2 cellular contexts compared by ENCODE assay signal in the genomic region with DNA sequence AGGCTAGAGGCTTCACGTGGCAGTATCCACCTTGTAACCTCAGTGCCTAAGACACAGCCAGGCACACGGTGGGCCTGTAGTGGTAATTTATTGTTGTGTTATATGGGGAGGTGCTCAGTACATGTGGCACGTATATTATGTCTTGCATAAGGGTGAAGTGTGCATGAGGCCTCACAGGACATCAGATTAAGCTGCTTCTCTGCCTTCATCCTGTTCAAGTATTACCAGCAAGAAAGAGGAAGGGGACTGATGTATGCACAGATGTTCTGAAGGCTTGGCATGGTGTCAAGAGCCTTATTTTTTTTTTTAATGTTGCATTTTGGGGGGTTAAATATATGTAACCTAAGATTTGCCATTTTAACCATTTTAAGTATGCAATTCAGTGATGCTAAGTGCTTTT.
TF ChIP-seq lines count a peak whose summit lies in the region.

No MANE protein-coding gene starts in this region.

TF ChIP-seq in IMR-90, 13 proteins besides CTCF, POLR2A, EP300 and RAD21:
- TF ChIP-seq FOS (IDR thresholded peaks at IDR 0.05; ENCODE audit: low read depth, low read length), result no peak
TF ChIP-seq in IMR-90: peak in this region for 0.

TF ChIP-seq in WTC11, 78 proteins besides CTCF, POLR2A, EP300 and RAD21:
- no peak for TF ChIP-seq MXD4 (CRISPR knock-in tag; IDR thresholded peaks at IDR 0.05; ENCODE audit: borderline replicate concordance)
- TF ChIP-seq, protein P1, sequence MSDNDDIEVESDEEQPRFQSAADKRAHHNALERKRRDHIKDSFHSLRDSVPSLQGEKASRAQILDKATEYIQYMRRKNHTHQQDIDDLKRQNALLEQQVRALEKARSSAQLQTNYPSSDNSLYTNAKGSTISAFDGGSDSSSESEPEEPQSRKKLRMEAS (CRISPR knock-in tag; IDR thresholded peaks at IDR 0.05), result no peak
- TF ChIP-seq IRF2 (CRISPR knock-in tag; IDR thresholded peaks at IDR 0.05; ENCODE audit: borderline replicate concordance, low read depth), result no peak
- TF ChIP-seq, protein P2, sequence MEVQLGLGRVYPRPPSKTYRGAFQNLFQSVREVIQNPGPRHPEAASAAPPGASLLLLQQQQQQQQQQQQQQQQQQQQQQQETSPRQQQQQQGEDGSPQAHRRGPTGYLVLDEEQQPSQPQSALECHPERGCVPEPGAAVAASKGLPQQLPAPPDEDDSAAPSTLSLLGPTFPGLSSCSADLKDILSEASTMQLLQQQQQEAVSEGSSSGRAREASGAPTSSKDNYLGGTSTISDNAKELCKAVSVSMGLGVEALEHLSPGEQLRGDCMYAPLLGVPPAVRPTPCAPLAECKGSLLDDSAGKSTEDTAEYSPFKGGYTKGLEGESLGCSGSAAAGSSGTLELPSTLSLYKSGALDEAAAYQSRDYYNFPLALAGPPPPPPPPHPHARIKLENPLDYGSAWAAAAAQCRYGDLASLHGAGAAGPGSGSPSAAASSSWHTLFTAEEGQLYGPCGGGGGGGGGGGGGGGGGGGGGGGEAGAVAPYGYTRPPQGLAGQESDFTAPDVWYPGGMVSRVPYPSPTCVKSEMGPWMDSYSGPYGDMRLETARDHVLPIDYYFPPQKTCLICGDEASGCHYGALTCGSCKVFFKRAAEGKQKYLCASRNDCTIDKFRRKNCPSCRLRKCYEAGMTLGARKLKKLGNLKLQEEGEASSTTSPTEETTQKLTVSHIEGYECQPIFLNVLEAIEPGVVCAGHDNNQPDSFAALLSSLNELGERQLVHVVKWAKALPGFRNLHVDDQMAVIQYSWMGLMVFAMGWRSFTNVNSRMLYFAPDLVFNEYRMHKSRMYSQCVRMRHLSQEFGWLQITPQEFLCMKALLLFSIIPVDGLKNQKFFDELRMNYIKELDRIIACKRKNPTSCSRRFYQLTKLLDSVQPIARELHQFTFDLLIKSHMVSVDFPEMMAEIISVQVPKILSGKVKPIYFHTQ (CRISPR knock-in tag; IDR thresholded peaks at IDR 0.05), result no peak
- TF ChIP-seq, protein P3, sequence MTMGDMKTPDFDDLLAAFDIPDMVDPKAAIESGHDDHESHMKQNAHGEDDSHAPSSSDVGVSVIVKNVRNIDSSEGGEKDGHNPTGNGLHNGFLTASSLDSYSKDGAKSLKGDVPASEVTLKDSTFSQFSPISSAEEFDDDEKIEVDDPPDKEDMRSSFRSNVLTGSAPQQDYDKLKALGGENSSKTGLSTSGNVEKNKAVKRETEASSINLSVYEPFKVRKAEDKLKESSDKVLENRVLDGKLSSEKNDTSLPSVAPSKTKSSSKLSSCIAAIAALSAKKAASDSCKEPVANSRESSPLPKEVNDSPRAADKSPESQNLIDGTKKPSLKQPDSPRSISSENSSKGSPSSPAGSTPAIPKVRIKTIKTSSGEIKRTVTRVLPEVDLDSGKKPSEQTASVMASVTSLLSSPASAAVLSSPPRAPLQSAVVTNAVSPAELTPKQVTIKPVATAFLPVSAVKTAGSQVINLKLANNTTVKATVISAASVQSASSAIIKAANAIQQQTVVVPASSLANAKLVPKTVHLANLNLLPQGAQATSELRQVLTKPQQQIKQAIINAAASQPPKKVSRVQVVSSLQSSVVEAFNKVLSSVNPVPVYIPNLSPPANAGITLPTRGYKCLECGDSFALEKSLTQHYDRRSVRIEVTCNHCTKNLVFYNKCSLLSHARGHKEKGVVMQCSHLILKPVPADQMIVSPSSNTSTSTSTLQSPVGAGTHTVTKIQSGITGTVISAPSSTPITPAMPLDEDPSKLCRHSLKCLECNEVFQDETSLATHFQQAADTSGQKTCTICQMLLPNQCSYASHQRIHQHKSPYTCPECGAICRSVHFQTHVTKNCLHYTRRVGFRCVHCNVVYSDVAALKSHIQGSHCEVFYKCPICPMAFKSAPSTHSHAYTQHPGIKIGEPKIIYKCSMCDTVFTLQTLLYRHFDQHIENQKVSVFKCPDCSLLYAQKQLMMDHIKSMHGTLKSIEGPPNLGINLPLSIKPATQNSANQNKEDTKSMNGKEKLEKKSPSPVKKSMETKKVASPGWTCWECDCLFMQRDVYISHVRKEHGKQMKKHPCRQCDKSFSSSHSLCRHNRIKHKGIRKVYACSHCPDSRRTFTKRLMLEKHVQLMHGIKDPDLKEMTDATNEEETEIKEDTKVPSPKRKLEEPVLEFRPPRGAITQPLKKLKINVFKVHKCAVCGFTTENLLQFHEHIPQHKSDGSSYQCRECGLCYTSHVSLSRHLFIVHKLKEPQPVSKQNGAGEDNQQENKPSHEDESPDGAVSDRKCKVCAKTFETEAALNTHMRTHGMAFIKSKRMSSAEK (CRISPR knock-in tag; IDR thresholded peaks at IDR 0.05; ENCODE audit: borderline replicate concordance), result no peak
- TF ChIP-seq, protein P4, sequence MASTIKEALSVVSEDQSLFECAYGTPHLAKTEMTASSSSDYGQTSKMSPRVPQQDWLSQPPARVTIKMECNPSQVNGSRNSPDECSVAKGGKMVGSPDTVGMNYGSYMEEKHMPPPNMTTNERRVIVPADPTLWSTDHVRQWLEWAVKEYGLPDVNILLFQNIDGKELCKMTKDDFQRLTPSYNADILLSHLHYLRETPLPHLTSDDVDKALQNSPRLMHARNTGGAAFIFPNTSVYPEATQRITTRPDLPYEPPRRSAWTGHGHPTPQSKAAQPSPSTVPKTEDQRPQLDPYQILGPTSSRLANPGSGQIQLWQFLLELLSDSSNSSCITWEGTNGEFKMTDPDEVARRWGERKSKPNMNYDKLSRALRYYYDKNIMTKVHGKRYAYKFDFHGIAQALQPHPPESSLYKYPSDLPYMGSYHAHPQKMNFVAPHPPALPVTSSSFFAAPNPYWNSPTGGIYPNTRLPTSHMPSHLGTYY (CRISPR knock-in tag; IDR thresholded peaks at IDR 0.05), result no peak
- TF ChIP-seq HMGA2 (CRISPR knock-in tag; IDR thresholded peaks at IDR 0.05), result no peak
- TF ChIP-seq JUN (CRISPR knock-in tag; IDR thresholded peaks at IDR 0.05), result no peak
- no peak for TF ChIP-seq TP53 (CRISPR knock-in tag; IDR thresholded peaks at IDR 0.05)
- TF ChIP-seq, protein P5, sequence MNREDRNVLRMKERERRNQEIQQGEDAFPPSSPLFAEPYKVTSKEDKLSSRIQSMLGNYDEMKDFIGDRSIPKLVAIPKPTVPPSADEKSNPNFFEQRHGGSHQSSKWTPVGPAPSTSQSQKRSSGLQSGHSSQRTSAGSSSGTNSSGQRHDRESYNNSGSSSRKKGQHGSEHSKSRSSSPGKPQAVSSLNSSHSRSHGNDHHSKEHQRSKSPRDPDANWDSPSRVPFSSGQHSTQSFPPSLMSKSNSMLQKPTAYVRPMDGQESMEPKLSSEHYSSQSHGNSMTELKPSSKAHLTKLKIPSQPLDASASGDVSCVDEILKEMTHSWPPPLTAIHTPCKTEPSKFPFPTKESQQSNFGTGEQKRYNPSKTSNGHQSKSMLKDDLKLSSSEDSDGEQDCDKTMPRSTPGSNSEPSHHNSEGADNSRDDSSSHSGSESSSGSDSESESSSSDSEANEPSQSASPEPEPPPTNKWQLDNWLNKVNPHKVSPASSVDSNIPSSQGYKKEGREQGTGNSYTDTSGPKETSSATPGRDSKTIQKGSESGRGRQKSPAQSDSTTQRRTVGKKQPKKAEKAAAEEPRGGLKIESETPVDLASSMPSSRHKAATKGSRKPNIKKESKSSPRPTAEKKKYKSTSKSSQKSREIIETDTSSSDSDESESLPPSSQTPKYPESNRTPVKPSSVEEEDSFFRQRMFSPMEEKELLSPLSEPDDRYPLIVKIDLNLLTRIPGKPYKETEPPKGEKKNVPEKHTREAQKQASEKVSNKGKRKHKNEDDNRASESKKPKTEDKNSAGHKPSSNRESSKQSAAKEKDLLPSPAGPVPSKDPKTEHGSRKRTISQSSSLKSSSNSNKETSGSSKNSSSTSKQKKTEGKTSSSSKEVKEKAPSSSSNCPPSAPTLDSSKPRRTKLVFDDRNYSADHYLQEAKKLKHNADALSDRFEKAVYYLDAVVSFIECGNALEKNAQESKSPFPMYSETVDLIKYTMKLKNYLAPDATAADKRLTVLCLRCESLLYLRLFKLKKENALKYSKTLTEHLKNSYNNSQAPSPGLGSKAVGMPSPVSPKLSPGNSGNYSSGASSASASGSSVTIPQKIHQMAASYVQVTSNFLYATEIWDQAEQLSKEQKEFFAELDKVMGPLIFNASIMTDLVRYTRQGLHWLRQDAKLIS (CRISPR knock-in tag; IDR thresholded peaks at IDR 0.05; ENCODE audit: borderline replicate concordance), result no peak
- no peak for TF ChIP-seq NFATC4 (CRISPR knock-in tag; IDR thresholded peaks at IDR 0.05)
- no peak for TF ChIP-seq FOXJ3 (CRISPR knock-in tag; IDR thresholded peaks at IDR 0.05; ENCODE audit: borderline replicate concordance)
- TF ChIP-seq, protein P6, sequence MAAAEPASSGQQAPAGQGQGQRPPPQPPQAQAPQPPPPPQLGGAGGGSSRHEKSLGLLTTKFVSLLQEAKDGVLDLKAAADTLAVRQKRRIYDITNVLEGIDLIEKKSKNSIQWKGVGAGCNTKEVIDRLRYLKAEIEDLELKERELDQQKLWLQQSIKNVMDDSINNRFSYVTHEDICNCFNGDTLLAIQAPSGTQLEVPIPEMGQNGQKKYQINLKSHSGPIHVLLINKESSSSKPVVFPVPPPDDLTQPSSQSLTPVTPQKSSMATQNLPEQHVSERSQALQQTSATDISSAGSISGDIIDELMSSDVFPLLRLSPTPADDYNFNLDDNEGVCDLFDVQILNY (CRISPR knock-in tag; IDR thresholded peaks at IDR 0.05), result no peak
- TF ChIP-seq, protein P7, sequence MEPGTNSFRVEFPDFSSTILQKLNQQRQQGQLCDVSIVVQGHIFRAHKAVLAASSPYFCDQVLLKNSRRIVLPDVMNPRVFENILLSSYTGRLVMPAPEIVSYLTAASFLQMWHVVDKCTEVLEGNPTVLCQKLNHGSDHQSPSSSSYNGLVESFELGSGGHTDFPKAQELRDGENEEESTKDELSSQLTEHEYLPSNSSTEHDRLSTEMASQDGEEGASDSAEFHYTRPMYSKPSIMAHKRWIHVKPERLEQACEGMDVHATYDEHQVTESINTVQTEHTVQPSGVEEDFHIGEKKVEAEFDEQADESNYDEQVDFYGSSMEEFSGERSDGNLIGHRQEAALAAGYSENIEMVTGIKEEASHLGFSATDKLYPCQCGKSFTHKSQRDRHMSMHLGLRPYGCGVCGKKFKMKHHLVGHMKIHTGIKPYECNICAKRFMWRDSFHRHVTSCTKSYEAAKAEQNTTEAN (CRISPR knock-in tag; IDR thresholded peaks at IDR 0.05), result no peak
- TF ChIP-seq ATF1 (CRISPR knock-in tag; IDR thresholded peaks at IDR 0.05), result no peak
TF ChIP-seq in WTC11: peak in this region for 0.
